1 cellular context compared by ENCODE assay signal in genomic region chr6:106141441-106142237, GRCh38.
TF ChIP-seq lines count a peak whose summit lies in the region.

No MANE protein-coding gene starts in this region.

TF ChIP-seq in GM12878, 131 proteins besides CTCF, POLR2A, EP300 and RAD21 (continued from another document and continues in another):
- TF ChIP-seq MLLT1 (IDR thresholded peaks at IDR 0.05) (no peak), ELK1 (IDR thresholded peaks at IDR 0.05; ENCODE audit: low read depth, low read length) (no peak), FOS (IDR thresholded peaks at IDR 0.05; ENCODE audit: borderline replicate concordance, extremely low read depth, insufficient read length) (no peak), SUPT20H (IDR thresholded peaks at IDR 0.05; ENCODE audit: borderline replicate concordance, control insufficient read depth, low read depth, low read length) (no peak), POLR2AphosphoS2 (IDR thresholded peaks at IDR 0.05; ENCODE audit: low read depth, low read length) (no peak), FOXK2 (IDR thresholded peaks at IDR 0.05) (no peak), E2F4 (IDR thresholded peaks at IDR 0.05; ENCODE audit: low read depth, low read length) (no peak), CHD2 (IDR thresholded peaks at IDR 0.05; ENCODE audit: borderline replicate concordance, low read depth, low read length) (peak; percentile 54; the same call in 1 of the 2 replicates), HDGF (IDR thresholded peaks at IDR 0.05) (no peak), CBFB (IDR thresholded peaks at IDR 0.05; ENCODE audit: low read depth) (peak; percentile 31; the same call in 1 of the 2 replicates), JUND (IDR thresholded peaks at IDR 0.05; ENCODE audit: low read depth, low read length) (no peak), YBX1 (IDR thresholded peaks at IDR 0.05) (no peak), ATF2 (IDR thresholded peaks at IDR 0.05; ENCODE audit: low read length) (0 out of 2 replicates have a peak, but pooled peaks have one; percentile 51), GABPA (IDR thresholded peaks at IDR 0.05; ENCODE audit: low read depth) (no peak), RFX5 (IDR thresholded peaks at IDR 0.05; ENCODE audit: low read depth, low read length) (no peak), PKNOX1 (IDR thresholded peaks at IDR 0.05) (0 out of 2 replicates have a peak, but pooled peaks have one; percentile 17), FOXM1 (IDR thresholded peaks at IDR 0.05; ENCODE audit: low read depth, low read length) (peak; percentile 77), NR2F1 (conservative IDR thresholded peaks at IDR 0.05) (peak; percentile 95), MEF2A (IDR thresholded peaks at IDR 0.05; ENCODE audit: insufficient read depth, low read depth, low read length) (peak; percentile 79; the same call in 1 of the 2 replicates), CEBPB (IDR thresholded peaks at IDR 0.05; ENCODE audit: borderline replicate concordance in 1 of 2, low read depth in 2 of 2, low read length in 2 of 2) (no peak), CBX3 (IDR thresholded peaks at IDR 0.05; ENCODE audit: borderline replicate concordance, low read depth) (no peak), NFIC (IDR thresholded peaks at IDR 0.05; ENCODE audit: low read depth, low read length) (peak; percentile 82), ZSCAN29 (IDR thresholded peaks at IDR 0.05) (no peak), NFXL1 (IDR thresholded peaks at IDR 0.05; ENCODE audit: borderline replicate concordance) (no peak), ZNF217 (IDR thresholded peaks at IDR 0.05) (no peak), ATF3 (IDR thresholded peaks at IDR 0.05; ENCODE audit: borderline replicate concordance, extremely low read depth, low read depth, low read length) (no peak), IRF5 (IDR thresholded peaks at IDR 0.05; ENCODE audit: borderline replicate concordance) (no peak), ETV6 (conservative IDR thresholded peaks at IDR 0.05 in 1 of 2, IDR thresholded peaks at IDR 0.05 in 1 of 2; ENCODE audit: borderline replicate concordance in 1 of 2, low read depth in 1 of 2) (peak in 1 of 2 experiments; percentile 22; a peak in 1 of 4 replicates), SIN3A (IDR thresholded peaks at IDR 0.05; ENCODE audit: low read depth, low read length) (no peak), BCLAF1 (IDR thresholded peaks at IDR 0.05) (no peak), KLF5 (IDR thresholded peaks at IDR 0.05; ENCODE audit: partially characterized antibody) (peak; percentile 58), KDM1A (IDR thresholded peaks at IDR 0.05; ENCODE audit: borderline replicate concordance) (no peak), YY1 (IDR thresholded peaks at IDR 0.05; ENCODE audit: low read depth, low read length) (no peak), PAX8 (IDR thresholded peaks at IDR 0.05) (no peak), ZBED1 (IDR thresholded peaks at IDR 0.05; ENCODE audit: borderline replicate concordance) (no peak), ZBTB33 (IDR thresholded peaks at IDR 0.05) (no peak), EED (IDR thresholded peaks at IDR 0.05; ENCODE audit: low read depth) (no peak; the same call in 1 of the 2 replicates), RUNX3 (IDR thresholded peaks at IDR 0.05; ENCODE audit: low read length) (peak; percentile 80), CREM (IDR thresholded peaks at IDR 0.05; ENCODE audit: low read depth) (no peak; the same call in 1 of the 2 replicates), TCF12 (IDR thresholded peaks at IDR 0.05; ENCODE audit: low read depth, low read length) (no peak), E2F8 (IDR thresholded peaks at IDR 0.05; ENCODE audit: low read depth, partially characterized antibody) (no peak), ZNF622 (IDR thresholded peaks at IDR 0.05) (no peak), RAD51 (IDR thresholded peaks at IDR 0.05) (peak; percentile 76; the same call in 1 of the 2 replicates), ZNF274 (IDR thresholded peaks at IDR 0.05; ENCODE audit: insufficient read depth, insufficient read length) (no peak)
